Comparison of ENCODE assay signal across 8 cellular contexts in the genomic region with DNA sequence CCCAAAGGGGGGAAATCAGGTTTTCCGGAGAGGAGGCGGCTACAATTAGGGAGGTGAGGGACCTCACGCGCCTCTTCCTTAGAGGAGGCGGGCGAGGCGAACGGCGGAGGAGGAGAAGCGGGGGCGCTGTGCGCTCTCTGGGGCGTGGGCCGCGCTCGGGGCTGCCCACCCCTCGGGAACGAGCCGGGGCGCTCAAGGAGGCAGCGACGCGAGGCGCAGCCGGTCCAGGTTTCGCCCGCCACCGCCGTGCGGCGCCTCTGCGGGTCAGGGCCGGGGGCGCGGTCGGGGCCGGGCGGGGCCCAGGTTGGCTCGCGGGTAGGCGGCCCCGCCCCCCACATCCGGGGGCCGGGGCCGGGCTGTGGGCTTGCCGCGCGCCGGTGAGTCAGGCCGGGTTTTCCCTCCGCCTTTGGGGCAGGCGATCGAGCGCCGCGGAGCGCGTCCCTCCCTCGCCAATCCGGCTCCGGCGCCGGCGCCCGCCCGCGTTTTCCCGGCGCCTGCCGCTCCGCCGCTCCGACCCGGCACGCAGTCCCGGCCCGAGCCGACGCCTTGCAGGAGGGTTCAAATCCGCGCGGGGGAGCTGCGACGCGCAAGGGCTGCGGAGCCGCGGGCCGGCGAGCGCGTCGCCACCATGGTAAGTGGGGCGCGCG. TPM values are rescaled to one million over a fixed set of nuclear protein-coding genes. Genes with fewer than 3 reads are reported as not detected.
A peak's percentile ranks its signal among the peaks of the same experiment; 100 is the strongest.
DNase-seq lines count a peak whose midpoint lies in the region; ATAC-seq and TF ChIP-seq lines count a peak whose summit lies in the region.

A gene with protein sequence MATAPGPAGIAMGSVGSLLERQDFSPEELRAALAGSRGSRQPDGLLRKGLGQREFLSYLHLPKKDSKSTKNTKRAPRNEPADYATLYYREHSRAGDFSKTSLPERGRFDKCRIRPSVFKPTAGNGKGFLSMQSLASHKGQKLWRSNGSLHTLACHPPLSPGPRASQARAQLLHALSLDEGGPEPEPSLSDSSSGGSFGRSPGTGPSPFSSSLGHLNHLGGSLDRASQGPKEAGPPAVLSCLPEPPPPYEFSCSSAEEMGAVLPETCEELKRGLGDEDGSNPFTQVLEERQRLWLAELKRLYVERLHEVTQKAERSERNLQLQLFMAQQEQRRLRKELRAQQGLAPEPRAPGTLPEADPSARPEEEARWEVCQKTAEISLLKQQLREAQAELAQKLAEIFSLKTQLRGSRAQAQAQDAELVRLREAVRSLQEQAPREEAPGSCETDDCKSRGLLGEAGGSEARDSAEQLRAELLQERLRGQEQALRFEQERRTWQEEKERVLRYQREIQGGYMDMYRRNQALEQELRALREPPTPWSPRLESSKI (plus strand): TSS at position 392 of the 647 bp plus-strand sequence. CDS start 6,052 bp downstream, outside the sequence.

- H3F3A ChIP-seq in neural cell (ENCODE audit: insufficient read depth, low read length, poor library complexity, severe bottlenecking) = no peaks in the 10 kb centered on the region

- no peaks in the 10 kb centered on the region for H3K79me2 ChIP-seq in neural cell (replicated peaks; ENCODE audit: insufficient read depth, low read length)

- peak within 1 kb of the TSS; percentile 47 for H3K27ac Mint-ChIP-seq in activated CD8-positive, alpha-beta memory T cell treated with anti-CD3 and anti-CD28 coated beads, Interleukin-2, amount 10 ng/mL, durations not matched to agents 7 days and 5 days

- no peak for TF ChIP-seq POLR2A in suprapubic skin (IDR thresholded peaks at IDR 0.05)

- no peaks in the 10 kb centered on the region for H4K20me1 ChIP-seq in neural cell (ENCODE audit: insufficient read depth)

- H3K9me3 ChIP-seq in neural cell (ENCODE audit: low read length) (no peaks in the 10 kb centered on the region), suprapubic skin (no peaks in the 10 kb centered on the region)

- TF ChIP-seq CTCF in neural cell (IDR thresholded peaks at IDR 0.05; ENCODE audit: poor library complexity, severe bottlenecking) = peak; percentile 57
- peak in 1 of 2 donors; percentile 13 for TF ChIP-seq CTCF in suprapubic skin (IDR thresholded peaks at IDR 0.05)

- peak within 1 kb of the TSS; percentile 73 for H3K4me3 Mint-ChIP-seq in activated CD8-positive, alpha-beta memory T cell treated with anti-CD3 and anti-CD28 coated beads, Interleukin-2, amount 10 ng/mL, durations not matched to agents 7 days and 5 days

- ATAC-seq in HG02798 (IDR thresholded peaks at IDR 0.05; ENCODE audit: poor library complexity, unreplicated experiment) = peak; percentile 73
- ATAC-seq in activated CD8-positive, alpha-beta memory T cell treated with anti-CD3 and anti-CD28 coated beads, Interleukin-2, amount 10 ng/mL, durations not matched to agents 7 days and 5 days = peak; percentile 77

- H3K27me3 ChIP-seq in neural cell (ENCODE audit: insufficient read depth, low read depth, low read length) = no peaks in the 10 kb centered on the region
- H3K27me3 ChIP-seq in suprapubic skin = peaks cover 41% of the 10 kb centered on the region

- H3K36me3 Mint-ChIP-seq in activated CD8-positive, alpha-beta memory T cell treated with anti-CD3 and anti-CD28 coated beads, Interleukin-2, amount 10 ng/mL, durations not matched to agents 7 days and 5 days = no peaks in the 10 kb centered on the region

- H3K4me3 ChIP-seq in neural cell (ENCODE audit: low read length) = peak within 1 kb of the TSS; percentile 79
- peak within 1 kb of the TSS; percentile 67 for H3K4me3 ChIP-seq in suprapubic skin

- no peak within 1 kb of the TSS for H3K4me2 ChIP-seq in neural cell (ENCODE audit: low read length)

- peak; percentile 56 for DNase-seq in NCI-H2107 (lab: John Stamatoyannopoulos, UW)
- no peak for DNase-seq in NCI-H2107 treated with DMSO at 0.1 percent for 48 hours (lab: John Stamatoyannopoulos, UW; ENCODE audit: unreplicated experiment)
- peak; percentile 69 for DNase-seq in NCI-H226
- DNase-seq in activated CD8-positive, alpha-beta memory T cell treated with anti-CD3 and anti-CD28 coated beads, Interleukin-2, amount 10 ng/mL, durations not matched to agents 7 days and 5 days = peak; percentile 79
- peak; percentile 39 for DNase-seq in epidermal melanocyte (ENCODE audit: insufficient read length, low spot score)
- peak in 1 of 2 donors; percentile 79 for DNase-seq in suprapubic skin (ENCODE audit: low spot score in 2 of 2)

- no peaks in the 10 kb centered on the region for H3K36me3 ChIP-seq in neural cell (ENCODE audit: insufficient read depth, low read length)
- H3K36me3 ChIP-seq in suprapubic skin = no peaks in the 10 kb centered on the region

- H3K9me3 Mint-ChIP-seq in activated CD8-positive, alpha-beta memory T cell treated with anti-CD3 and anti-CD28 coated beads, Interleukin-2, amount 10 ng/mL, durations not matched to agents 7 days and 5 days (ENCODE audit: low read depth) = no peaks in the 10 kb centered on the region

- TF ChIP-seq EP300 in neural cell (conservative IDR thresholded peaks at IDR 0.05; ENCODE audit: poor library complexity, severe bottlenecking) = peak; percentile 44
- no peak for TF ChIP-seq EP300 in suprapubic skin (IDR thresholded peaks at IDR 0.05)

- peak within 1 kb of the TSS; percentile 40 for H2AFZ ChIP-seq in neural cell (ENCODE audit: low read depth, low read length)

- TF ChIP-seq RAD21 in neural cell (conservative IDR thresholded peaks at IDR 0.05) = peak; percentile 23

- CTCF ChIA-PET in activated CD8-positive, alpha-beta memory T cell treated with anti-CD3 and anti-CD28 coated beads, Interleukin-2, amount 10 ng/mL, durations not matched to agents 7 days and 5 days (lab: Charles Lee) = interaction anchor here (0.6 to 1.5 kb wide), 2 partner anchors 35 to 40 kb away, joined by 4 read pairs; a partner anchor contains a TSS

- H3K27ac ChIP-seq in neural cell (ENCODE audit: low read length) (no peak within 1 kb of the TSS), suprapubic skin (peak within 1 kb of the TSS; percentile 75)

- 2% methylated on average over 11 of the region's 96 CpGs for WGBS in suprapubic skin

- H3K9ac ChIP-seq in neural cell (ENCODE audit: low read length) = peak within 1 kb of the TSS; percentile 66

- H3K4me1 ChIP-seq in suprapubic skin = peaks cover 51% of the 10 kb centered on the region

- H3K4me1 Mint-ChIP-seq in activated CD8-positive, alpha-beta memory T cell treated with anti-CD3 and anti-CD28 coated beads, Interleukin-2, amount 10 ng/mL, durations not matched to agents 7 days and 5 days = peaks cover 39% of the 10 kb centered on the region

- no peaks in the 10 kb centered on the region for H3K9me2 ChIP-seq in neural cell (ENCODE audit: insufficient read depth, low read length)

- peaks cover 39% of the 10 kb centered on the region for H3K27me3 Mint-ChIP-seq in activated CD8-positive, alpha-beta memory T cell treated with anti-CD3 and anti-CD28 coated beads, Interleukin-2, amount 10 ng/mL, durations not matched to agents 7 days and 5 days

TF ChIP-seq in neural cell, 6 proteins besides CTCF, POLR2A, EP300 and RAD21:
- TF ChIP-seq SMC3 (conservative IDR thresholded peaks at IDR 0.05; ENCODE audit: poor library complexity) (peak; percentile 49), EZH2 (IDR thresholded peaks at IDR 0.05; ENCODE audit: borderline replicate concordance, insufficient read depth, low read length, poor library complexity, severe bottlenecking) (no peak), TAF1 (IDR thresholded peaks at IDR 0.05; ENCODE audit: low read depth) (peak; percentile 51), MXI1 (conservative IDR thresholded peaks at IDR 0.05; ENCODE audit: poor library complexity, severe bottlenecking) (peak; percentile 59)
- TF ChIP-seq, protein P1, sequence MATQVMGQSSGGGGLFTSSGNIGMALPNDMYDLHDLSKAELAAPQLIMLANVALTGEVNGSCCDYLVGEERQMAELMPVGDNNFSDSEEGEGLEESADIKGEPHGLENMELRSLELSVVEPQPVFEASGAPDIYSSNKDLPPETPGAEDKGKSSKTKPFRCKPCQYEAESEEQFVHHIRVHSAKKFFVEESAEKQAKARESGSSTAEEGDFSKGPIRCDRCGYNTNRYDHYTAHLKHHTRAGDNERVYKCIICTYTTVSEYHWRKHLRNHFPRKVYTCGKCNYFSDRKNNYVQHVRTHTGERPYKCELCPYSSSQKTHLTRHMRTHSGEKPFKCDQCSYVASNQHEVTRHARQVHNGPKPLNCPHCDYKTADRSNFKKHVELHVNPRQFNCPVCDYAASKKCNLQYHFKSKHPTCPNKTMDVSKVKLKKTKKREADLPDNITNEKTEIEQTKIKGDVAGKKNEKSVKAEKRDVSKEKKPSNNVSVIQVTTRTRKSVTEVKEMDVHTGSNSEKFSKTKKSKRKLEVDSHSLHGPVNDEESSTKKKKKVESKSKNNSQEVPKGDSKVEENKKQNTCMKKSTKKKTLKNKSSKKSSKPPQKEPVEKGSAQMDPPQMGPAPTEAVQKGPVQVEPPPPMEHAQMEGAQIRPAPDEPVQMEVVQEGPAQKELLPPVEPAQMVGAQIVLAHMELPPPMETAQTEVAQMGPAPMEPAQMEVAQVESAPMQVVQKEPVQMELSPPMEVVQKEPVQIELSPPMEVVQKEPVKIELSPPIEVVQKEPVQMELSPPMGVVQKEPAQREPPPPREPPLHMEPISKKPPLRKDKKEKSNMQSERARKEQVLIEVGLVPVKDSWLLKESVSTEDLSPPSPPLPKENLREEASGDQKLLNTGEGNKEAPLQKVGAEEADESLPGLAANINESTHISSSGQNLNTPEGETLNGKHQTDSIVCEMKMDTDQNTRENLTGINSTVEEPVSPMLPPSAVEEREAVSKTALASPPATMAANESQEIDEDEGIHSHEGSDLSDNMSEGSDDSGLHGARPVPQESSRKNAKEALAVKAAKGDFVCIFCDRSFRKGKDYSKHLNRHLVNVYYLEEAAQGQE (IDR thresholded peaks at IDR 0.05; ENCODE audit: borderline replicate concordance) = peak; percentile 8
TF ChIP-seq in neural cell: peak in this region for 4.

RNA-seq across cellular contexts. Expression of the gene that starts here (rescaled TPM):
- 1 to 10 TPM in 1 of 2 experiments, under 1 TPM in 1; 0.99 to 1.1 TPM for total RNA-seq in activated CD8-positive, alpha-beta memory T cell treated with anti-CD3 and anti-CD28 coated beads, Interleukin-2, amount 10 ng/mL, durations not matched to agents 7 days and 5 days
- polyA plus RNA-seq in neural cell = 4.6 and 5.8 TPM in 2 replicates
- polyA minus RNA-seq in neural cell = 6.3 and 6.4 TPM in 2 replicates
- 10 to 100 TPM in 3 of 4 donors, 1 to 10 TPM in 1; 7.6 to 14.0 (median 11.7) TPM for total RNA-seq in suprapubic skin

Comparison
In these comparisons a context has a peak if more than half of its experiments do, and no peak if none do; other contexts are left out.
1. RNA of the gene that starts here (total RNA-seq): 7.6 to 14.0 TPM in suprapubic skin; 0.99 to 1.1 TPM in activated CD8-positive, alpha-beta memory T cell treated with anti-CD3 and anti-CD28 coated beads, Interleukin-2, amount 10 ng/mL, durations not matched to agents 7 days and 5 days; every median in the first group is over 4 times any median in the second.